ENCODE assay signal across 1 cellular context in genomic region chr16:24863582-24864437, GRCh38.
TF ChIP-seq lines count a peak whose summit lies in the region.

No MANE protein-coding gene starts in this region.

TF ChIP-seq in GM12878, 131 proteins besides CTCF, POLR2A, EP300 and RAD21 (continued from another document):
- TF ChIP-seq ZNF687 (IDR thresholded peaks at IDR 0.05) (no peak), NKRF (conservative IDR thresholded peaks at IDR 0.05) (no peak), SRF (IDR thresholded peaks at IDR 0.05; ENCODE audit: low read depth in 2 of 2, low read length in 2 of 2) (no peak), ETV6 (conservative IDR thresholded peaks at IDR 0.05 in 1 of 2, IDR thresholded peaks at IDR 0.05 in 1 of 2; ENCODE audit: borderline replicate concordance in 1 of 2, low read depth in 1 of 2) (no peak), E2F4 (IDR thresholded peaks at IDR 0.05; ENCODE audit: low read depth, low read length) (no peak), NFYA (IDR thresholded peaks at IDR 0.05; ENCODE audit: borderline replicate concordance, low read depth, low read length) (no peak)
TF ChIP-seq in GM12878: peak in this region for 0.
